Comparison of ENCODE assay signal across 8 cellular contexts in genomic region chr18:74291771-74292540, GRCh38. TPM values are rescaled to one million over a fixed set of nuclear protein-coding genes. Genes with fewer than 3 reads are reported as not detected.
DNase-seq lines count a peak whose midpoint lies in the region; ATAC-seq and TF ChIP-seq lines count a peak whose summit lies in the region.

Gene CYB5A, minus strand, starts transcription at chr18:74291963. Its CDS starts 88 bp downstream, at chr18:74291875.

- peak within 1 kb of the TSS; percentile 65 for H3K9ac ChIP-seq in PC-3 (ENCODE audit: low read length)
- H3K9ac ChIP-seq in muscle layer of colon (ENCODE audit: low read length): peak within 1 kb of the TSS; percentile 65

- H3K9me3 Mint-ChIP-seq in Caco-2 (ENCODE audit: unreplicated experiment): no peaks in the 10 kb centered on the region
- no peaks in the 10 kb centered on the region for H3K9me3 Mint-ChIP-seq in activated T-cell treated with anti-CD3 and anti-CD28 coated beads, Interleukin-2, amount 50 U/mL, for 4 hours

- H3K4me1 Mint-ChIP-seq in Caco-2 (ENCODE audit: low read depth, unreplicated experiment): peaks cover 10% of the 10 kb centered on the region
- H3K4me1 Mint-ChIP-seq in activated T-cell treated with anti-CD3 and anti-CD28 coated beads, Interleukin-2, amount 50 U/mL, for 4 hours (ENCODE audit: low read depth): peaks cover 18% of the 10 kb centered on the region

- BruUV-seq in Caco-2 (replicated peaks; lab: Mats Ljungman, UMichigan) (no TSS peak), PC-3 (replicated peaks; lab: Mats Ljungman, UMichigan) (no TSS peak)

- POLR2A ChIA-PET in Caco-2 (lab: Charles Lee): no interaction called here
- POLR2A ChIA-PET in PC-3 (lab: Charles Lee; ENCODE audit: unreplicated experiment): no interaction called here

- peak within 1 kb of the TSS; percentile 78 for H3K4me3 Mint-ChIP-seq in Caco-2 (ENCODE audit: unreplicated experiment)
- H3K4me3 Mint-ChIP-seq in activated T-cell treated with anti-CD3 and anti-CD28 coated beads, Interleukin-2, amount 50 U/mL, for 4 hours: peak within 1 kb of the TSS; percentile 95

- H3K27me3 Mint-ChIP-seq in Caco-2 (ENCODE audit: insufficient read depth, unreplicated experiment): no peaks in the 10 kb centered on the region
- H3K27me3 Mint-ChIP-seq in activated T-cell treated with anti-CD3 and anti-CD28 coated beads, Interleukin-2, amount 50 U/mL, for 4 hours (ENCODE audit: low read depth): no peaks in the 10 kb centered on the region

- H3F3A ChIP-seq in PC-3 (ENCODE audit: low read length, unreplicated experiment): no peaks in the 10 kb centered on the region

- no peaks in the 10 kb centered on the region for H4K20me1 ChIP-seq in PC-3 (ENCODE audit: low read length)

- H2AFZ ChIP-seq in PC-3 (ENCODE audit: low read length): peak within 1 kb of the TSS; percentile 92

- H3K4me3 ChIP-seq in Caco-2 (ENCODE audit: low read depth, low read length) (peak within 1 kb of the TSS; percentile 58), PC-3 (ENCODE audit: low read length) (peak within 1 kb of the TSS; percentile 91), esophagus (ENCODE audit: low read depth in 1 of 2, low read length in 2 of 2) (peak within 1 kb of the TSS; percentile 75 to 93), muscle layer of colon (ENCODE audit: low read depth in 1 of 2, low read length in 2 of 2) (peak within 1 kb of the TSS; percentile 82 to 94)

- peaks cover 18% of the 10 kb centered on the region for H3K36me3 Mint-ChIP-seq in Caco-2 (ENCODE audit: insufficient read depth, unreplicated experiment)
- no peaks in the 10 kb centered on the region for H3K36me3 Mint-ChIP-seq in activated T-cell treated with anti-CD3 and anti-CD28 coated beads, Interleukin-2, amount 50 U/mL, for 4 hours (ENCODE audit: insufficient read depth)

- H3K4me1 ChIP-seq in Caco-2 (0 out of 2 replicates have a peak, but pooled peaks cover 5% of the 10 kb centered on the region), PC-3 (ENCODE audit: insufficient read depth, low read length) (peaks cover 32% of the 10 kb centered on the region), esophagus (ENCODE audit: control insufficient read depth in 2 of 2, insufficient read depth in 2 of 2, low read length in 1 of 2) (peaks cover 0 to 3% of the 10 kb centered on the region in 2 donors), muscle layer of colon (ENCODE audit: insufficient read depth, low read length) (peaks cover 17% of the 10 kb centered on the region)

- TF ChIP-seq CTCF in Caco-2 (IDR thresholded peaks at IDR 0.05; ENCODE audit: insufficient read depth in 1 of 2, low read depth in 1 of 2, low read length in 1 of 2, severe bottlenecking in 1 of 2, unreplicated experiment in 1 of 2): no peak
- no peak for TF ChIP-seq CTCF in PC-3 (conservative IDR thresholded peaks at IDR 0.05; ENCODE audit: low read depth, low read length)

- no peaks in the 10 kb centered on the region for H3K27me3 ChIP-seq in Caco-2 (replicated peaks; ENCODE audit: control insufficient read depth, insufficient read depth, low read length)
- no peaks in the 10 kb centered on the region for H3K27me3 ChIP-seq in PC-3 (ENCODE audit: low read length)
- H3K27me3 ChIP-seq in esophagus (ENCODE audit: control insufficient read depth in 1 of 2, insufficient read depth in 2 of 2, low read length in 2 of 2): no peaks in the 10 kb centered on the region
- H3K27me3 ChIP-seq in muscle layer of colon (ENCODE audit: control insufficient read depth in 1 of 2, insufficient read depth in 2 of 2, low read length in 2 of 2): no peaks in the 10 kb centered on the region

- intact Hi-C loops in Caco-2 (cut with micrococcal nuclease; ENCODE audit: unreplicated experiment): loop anchor here (1.0 to 2.0 kb wide), 3 partner anchors 39 to 96 kb away; no protein-coding TSS in a partner anchor
- intact Hi-C loops in PC-3 (cut with micrococcal nuclease): loop anchor here (1.0 to 2.0 kb wide), 2 partner anchors 25 to 39 kb away; no protein-coding TSS in a partner anchor

- H3K9me3 ChIP-seq in Caco-2 (no peaks in the 10 kb centered on the region), PC-3 (ENCODE audit: low read length) (no peaks in the 10 kb centered on the region), esophagus (ENCODE audit: control insufficient read depth in 2 of 2, insufficient read depth in 1 of 2, low read depth in 1 of 2, low read length in 1 of 2) (no peaks in the 10 kb centered on the region), muscle layer of colon (ENCODE audit: low read length) (no peaks in the 10 kb centered on the region)

- H3K4me2 ChIP-seq in PC-3 (ENCODE audit: low read length): peak within 1 kb of the TSS; percentile 96

- peak; percentile 100 for ATAC-seq in GM21360 (IDR thresholded peaks at IDR 0.05; ENCODE audit: unreplicated experiment)
- peak; percentile 85 for ATAC-seq in PC-3
- ATAC-seq in activated T-cell treated with anti-CD3 and anti-CD28 coated beads, Interleukin-2, amount 50 U/mL, for 4 hours: peak; percentile 98 to 100

- H3K36me3 ChIP-seq in Caco-2 (ENCODE audit: control insufficient read depth, insufficient read depth, low read length): no peaks in the 10 kb centered on the region
- no peaks in the 10 kb centered on the region for H3K36me3 ChIP-seq in PC-3 (ENCODE audit: low read depth, low read length)
- no peaks in the 10 kb centered on the region for H3K36me3 ChIP-seq in esophagus (ENCODE audit: control insufficient read depth in 2 of 2, insufficient read depth in 2 of 2, low read length in 1 of 2)
- no peaks in the 10 kb centered on the region for H3K36me3 ChIP-seq in muscle layer of colon (ENCODE audit: insufficient read depth, low read length)

- peak within 1 kb of the TSS; percentile 54 for H3K27ac Mint-ChIP-seq in Caco-2 (ENCODE audit: unreplicated experiment)

- peaks cover 43% of the 10 kb centered on the region for H3K79me2 ChIP-seq in PC-3 (ENCODE audit: low read length)

- peak; percentile 94 to 95 for DNase-seq in Caco-2
- DNase-seq in HUDEP-2 (lab: John Stamatoyannopoulos, UW; ENCODE audit: unreplicated experiment in 76 of 76): peak in 66 of 76 experiments; percentile 19 to 99 (median 92)
- peak; percentile 94 for DNase-seq in PC-3
- peak; percentile 99 for DNase-seq in activated T-cell treated with anti-CD3 and anti-CD28 coated beads, Interleukin-2, amount 50 U/mL, for 4 hours
- peak; percentile 98 for DNase-seq in stimulated activated CD8-positive, alpha-beta memory T cell treated with anti-CD3 and anti-CD28 coated beads, Interleukin-7, amount 100 ng/mL, for 24 hours (ENCODE audit: low read depth)

- CTCF ChIA-PET in Caco-2 (lab: Charles Lee): interaction anchor here (0.6 kb wide), 1 partner anchor 94 kb away, joined by 3 read pairs; no protein-coding TSS in a partner anchor
- CTCF ChIA-PET in PC-3 (lab: Charles Lee): interaction anchor here (0.6 kb wide), 2 partner anchors 25 to 260 kb away, joined by 4 to 5 read pairs; no protein-coding TSS in a partner anchor

- WGBS in esophagus, 2 donors: 0 to 1% methylated on average over 68 of the region's 68 CpGs

- H3K27ac ChIP-seq in PC-3 (ENCODE audit: low read length): no peak within 1 kb of the TSS
- H3K27ac ChIP-seq in esophagus (ENCODE audit: low read depth in 2 of 2, low read length in 1 of 2): peak within 1 kb of the TSS; percentile 75 to 80
- H3K27ac ChIP-seq in muscle layer of colon (ENCODE audit: low read depth, low read length): peak within 1 kb of the TSS; percentile 83

- H3K9me2 ChIP-seq in PC-3 (replicated peaks; ENCODE audit: low read length): no peaks in the 10 kb centered on the region

RNA-seq across cellular contexts. Expression of gene CYB5A, which starts in this region (rescaled TPM):
- total RNA-seq in Caco-2 (2022): 103 and 105 TPM in 2 replicates
- total RNA-seq in PC-3 (2014; rRNA removed): 98.0 and 130 TPM in 2 replicates
- 10 to 100 TPM; 40.6 to 46.5 (median 45.9) TPM for total RNA-seq in activated T-cell treated with anti-CD3 and anti-CD28 coated beads, Interleukin-2, amount 50 U/mL, for 4 hours
- 10 to 100 TPM; 37.0 to 81.5 TPM for polyA plus RNA-seq in esophagus
